ENCODE assay signal across 19 cellular contexts in genomic region chr2:23639406-23639982, GRCh38.
"Had no signal": no experiment of that assay in that cellular context is flagged by ENCODE, and none has a peak within 500 bp of the region (broad histone marks: within the 10 kb centered on the region; RNA-seq: fewer than 3 reads in every experiment).

No MANE protein-coding gene starts in this region.

- H3K27me3 Mint-ChIP-seq: naive thymus-derived CD8-positive, alpha-beta T cell had no signal

- H3K27ac ChIP-seq: body of pancreas, hepatocyte, lower lobe of right lung, neutrophil, pancreas, right lobe of liver, tibial artery had no signal

- H3K4me1 ChIP-seq: body of pancreas, pancreas, right lobe of liver had no signal

- H3K27ac Mint-ChIP-seq: naive thymus-derived CD8-positive, alpha-beta T cell; T-helper 1 cell treated with Interleukin-12 subunit alpha and Interleukin-12 subunit beta and Interleukin-4 antibody, amounts not matched to agents 30 μg/mL and 1 μg/mL, for 36 hours had no signal

- H3K36me3 ChIP-seq: lower lobe of right lung, neutrophil, pancreas, right lobe of liver had no signal

- ATAC-seq: activated CD4-positive, CD25-positive, alpha-beta regulatory T cell treated with anti-CD3 and anti-CD28 coated beads, Interleukin-2, amount 50 U/mL, for 24 hours; body of pancreas; lower lobe of right lung; naive thymus-derived CD8-positive, alpha-beta T cell; pancreas; right lobe of liver had no signal

- FAIRE-seq: keratinocyte, pancreas, small intestine had no signal

- H3K4me3 ChIP-seq: body of pancreas, hepatocyte, lower lobe of right lung, pancreas, right lobe of liver, tibial artery had no signal

- H3K9me3 ChIP-seq: body of pancreas, lower lobe of right lung, neutrophil, pancreas, right lobe of liver, tibial artery had no signal

- H3K4me2 ChIP-seq: hepatocyte had no signal

- H3K79me2 ChIP-seq: hepatocyte had no signal

- H2AFZ ChIP-seq: hepatocyte had no signal

- H3K9me3 Mint-ChIP-seq: naive thymus-derived CD8-positive, alpha-beta T cell; T-helper 1 cell treated with Interleukin-12 subunit alpha and Interleukin-12 subunit beta and Interleukin-4 antibody, amounts not matched to agents 30 μg/mL and 1 μg/mL, for 36 hours had no signal

- H3K27me3 ChIP-seq: body of pancreas, hepatocyte, neutrophil, pancreas, right lobe of liver, tibial artery had no signal

- DNase-seq: activated CD4-positive, alpha-beta T cell treated with anti-CD3 and anti-CD28 coated beads, Interleukin-2, amount 50 U/mL, for 48 hours; activated gamma-delta T cell treated with Interleukin-2 at 50 U/mL for 16 hours; body of pancreas; dermis blood vessel endothelial cell; effector memory CD4-positive, alpha-beta T cell; foreskin fibroblast; lower lobe of right lung; naive thymus-derived CD8-positive, alpha-beta T cell; pancreas; right lobe of liver; small intestine; stimulated activated naive CD4-positive, alpha-beta T cell; substantia nigra; tibial artery had no signal

- H3K4me3 Mint-ChIP-seq: naive thymus-derived CD8-positive, alpha-beta T cell; T-helper 1 cell treated with Interleukin-12 subunit alpha and Interleukin-12 subunit beta and Interleukin-4 antibody, amounts not matched to agents 30 μg/mL and 1 μg/mL, for 36 hours had no signal
